ENCODE assay signal across 8 cellular contexts in the genomic region with DNA sequence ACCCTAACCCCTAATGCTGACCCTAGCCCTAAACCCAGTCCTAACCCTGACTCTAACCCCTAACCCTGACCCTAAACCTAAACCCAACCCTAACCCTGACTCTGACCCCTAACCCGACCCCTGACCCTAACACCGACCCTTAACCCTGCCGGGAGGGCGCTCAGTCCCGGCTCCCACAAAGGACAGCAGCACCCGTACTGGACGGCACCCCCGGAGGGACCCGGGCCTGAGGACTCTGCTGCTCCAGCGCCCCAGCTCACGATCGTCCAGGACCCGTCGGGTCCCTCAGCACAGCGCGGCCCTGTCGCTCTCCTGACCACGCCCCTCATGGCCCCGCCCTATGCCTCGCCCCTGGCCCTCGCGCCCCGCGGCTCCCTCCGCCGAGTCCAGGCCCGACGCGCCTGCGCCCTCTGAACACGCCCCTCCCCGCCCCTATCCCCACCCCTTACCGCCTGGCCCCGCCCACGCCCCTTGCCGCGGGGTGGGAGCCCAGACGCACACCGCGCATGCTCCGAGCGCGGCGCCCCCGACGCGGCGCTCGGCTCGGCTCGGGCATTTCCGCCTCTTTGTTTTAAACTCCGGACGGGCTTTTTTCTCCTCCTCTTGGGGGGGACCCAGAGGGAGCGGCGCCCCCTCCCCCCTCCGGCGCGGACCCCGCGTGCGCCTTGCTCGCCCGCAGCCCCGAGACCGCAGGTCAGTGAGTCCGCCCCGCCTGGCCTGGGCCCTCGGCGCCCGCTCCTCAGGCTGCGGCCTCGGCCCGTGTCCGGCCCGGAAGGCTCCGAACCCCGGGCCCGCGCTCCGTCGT. TPM values are rescaled to one million over a fixed set of nuclear protein-coding genes. Genes with fewer than 3 reads are reported as not detected.
DNase-seq lines count a peak whose midpoint lies in the region; ATAC-seq and TF ChIP-seq lines count a peak whose summit lies in the region.

A gene with protein sequence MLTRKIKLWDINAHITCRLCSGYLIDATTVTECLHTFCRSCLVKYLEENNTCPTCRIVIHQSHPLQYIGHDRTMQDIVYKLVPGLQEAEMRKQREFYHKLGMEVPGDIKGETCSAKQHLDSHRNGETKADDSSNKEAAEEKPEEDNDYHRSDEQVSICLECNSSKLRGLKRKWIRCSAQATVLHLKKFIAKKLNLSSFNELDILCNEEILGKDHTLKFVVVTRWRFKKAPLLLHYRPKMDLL (plus strand): TSS at position 555 of the 805 bp plus-strand sequence. CDS start 27,849 bp downstream, outside the sequence.

- WGBS in psoas muscle, 3 donors, result 2 to 3% (median 2%) methylated on average over 53 to 82 of the region's 82 CpGs
- WGBS in urinary bladder, result 2% methylated on average over 82 of the region's 82 CpGs

- no peaks in the 10 kb centered on the region for H3K36me3 Mint-ChIP-seq in T-helper 17 cell (ENCODE audit: low read depth)

- DNase-seq in NCI-H187 (lab: John Stamatoyannopoulos, UW) (peak; percentile 98), T-helper 17 cell (peak; percentile 94 to 97 (median 96)), amygdala (lab: John Stamatoyannopoulos, UW) (peak; percentile 34 to 97 (median 91)), left ventricle myocardium inferior (peak; percentile 97), psoas muscle (peak; percentile 97 to 99)

- H3K36me3 ChIP-seq in left ventricle myocardium inferior, result no peaks in the 10 kb centered on the region
- H3K36me3 ChIP-seq in psoas muscle (ENCODE audit: insufficient read depth in 1 of 2, low read depth in 1 of 2), result peaks cover 0 to 4% of the 10 kb centered on the region in 2 donors
- H3K36me3 ChIP-seq in urinary bladder (ENCODE audit: insufficient read depth), result no peaks in the 10 kb centered on the region

- peak within 1 kb of the TSS; percentile 87 for H3K27ac ChIP-seq in left ventricle myocardium inferior (replicated peaks)
- H3K27ac ChIP-seq in psoas muscle, result peak within 1 kb of the TSS; percentile 90
- peak within 1 kb of the TSS; percentile 85 for H3K27ac ChIP-seq in urinary bladder (ENCODE audit: low read depth)

- H3K4me3 ChIP-seq in left ventricle myocardium inferior (peak within 1 kb of the TSS; percentile 99), psoas muscle (peak within 1 kb of the TSS; percentile 92), urinary bladder (ENCODE audit: low read depth, low read length) (peak within 1 kb of the TSS; percentile 88)

- H3K4me1 ChIP-seq in left ventricle myocardium inferior (peaks cover 40% of the 10 kb centered on the region), psoas muscle (peaks cover 12% of the 10 kb centered on the region), urinary bladder (ENCODE audit: insufficient read depth) (peaks cover 6% of the 10 kb centered on the region)

- H3K4me3 Mint-ChIP-seq in T-helper 17 cell, result peak within 1 kb of the TSS; percentile 90

- ATAC-seq in GM18502 (IDR thresholded peaks at IDR 0.05; ENCODE audit: poor library complexity, unreplicated experiment) (peak; percentile 92), HG02943 (IDR thresholded peaks at IDR 0.05; ENCODE audit: low read depth, unreplicated experiment) (peak; percentile 94), T-helper 17 cell (peak; percentile 97), psoas muscle (peak; percentile 98 to 99 (median 98))

- TF ChIP-seq CTCF in left ventricle myocardium inferior (IDR thresholded peaks at IDR 0.05; ENCODE audit: borderline replicate concordance) (no peak), psoas muscle (IDR thresholded peaks at IDR 0.05) (no peak)

- no peaks in the 10 kb centered on the region for H3K27me3 ChIP-seq in left ventricle myocardium inferior (ENCODE audit: low read depth)
- H3K27me3 ChIP-seq in psoas muscle (ENCODE audit: insufficient read depth in 3 of 3, low read length in 2 of 3), result no peaks in the 10 kb centered on the region

- H3K27me3 Mint-ChIP-seq in T-helper 17 cell, result no peaks in the 10 kb centered on the region

- H3K4me1 Mint-ChIP-seq in T-helper 17 cell, result peaks cover 22% of the 10 kb centered on the region

- intact Hi-C loops in left ventricle myocardium inferior (cut with micrococcal nuclease) (no loop called here), psoas muscle (cut with DNase I) (no loop called here)

- H3K27ac Mint-ChIP-seq in T-helper 17 cell, result peak within 1 kb of the TSS; percentile 41

- H3K9me3 ChIP-seq in T-helper 17 cell (ENCODE audit: control insufficient read depth, low read length, poor library complexity, severe bottlenecking) (no peaks in the 10 kb centered on the region), left ventricle myocardium inferior (replicated peaks) (no peaks in the 10 kb centered on the region), psoas muscle (no peaks in the 10 kb centered on the region)

RNA-seq across cellular contexts. Expression of the gene that starts here (rescaled TPM):
- total RNA-seq in T-helper 17 cell (10 to 100 TPM; 31.3 to 38.0 TPM), left ventricle myocardium inferior (21.5 TPM), psoas muscle (10 to 100 TPM; 13.0 to 18.6 (median 15.3) TPM), urinary bladder (52.6 TPM)
- polyA plus RNA-seq in psoas muscle (10 to 100 TPM; 10.9 to 19.2 (median 11.3) TPM), urinary bladder (36.1 TPM)

Comparison
In these comparisons a context has a peak if more than half of its experiments do, and no peak if none do; other contexts are left out.
1. Peak in every context shown above with its lines: DNase-seq, ATAC-seq, H3K4me3 ChIP-seq and H3K27ac ChIP-seq.